In genomic region chr3:99473321-99473751, GRCh38 we compare ENCODE assay signal across 1 cellular context.
TF ChIP-seq lines count a peak whose summit lies in the region.

No MANE protein-coding gene starts in this region.

TF ChIP-seq in IMR-90, 13 proteins besides CTCF, POLR2A, EP300 and RAD21 (continued from another document):
- no peak for TF ChIP-seq MAZ (IDR thresholded peaks at IDR 0.05; ENCODE audit: borderline replicate concordance, low read depth, low read length)
- TF ChIP-seq CEBPB (IDR thresholded peaks at IDR 0.05; ENCODE audit: low read depth, low read length) = no peak; the same call in 1 of the 2 replicates
- no peak for TF ChIP-seq NFE2L2 (IDR thresholded peaks at IDR 0.05; ENCODE audit: low read depth, low read length)
- no peak for TF ChIP-seq SMC3 (IDR thresholded peaks at IDR 0.05; ENCODE audit: low read depth, low read length)
- TF ChIP-seq, protein P1, sequence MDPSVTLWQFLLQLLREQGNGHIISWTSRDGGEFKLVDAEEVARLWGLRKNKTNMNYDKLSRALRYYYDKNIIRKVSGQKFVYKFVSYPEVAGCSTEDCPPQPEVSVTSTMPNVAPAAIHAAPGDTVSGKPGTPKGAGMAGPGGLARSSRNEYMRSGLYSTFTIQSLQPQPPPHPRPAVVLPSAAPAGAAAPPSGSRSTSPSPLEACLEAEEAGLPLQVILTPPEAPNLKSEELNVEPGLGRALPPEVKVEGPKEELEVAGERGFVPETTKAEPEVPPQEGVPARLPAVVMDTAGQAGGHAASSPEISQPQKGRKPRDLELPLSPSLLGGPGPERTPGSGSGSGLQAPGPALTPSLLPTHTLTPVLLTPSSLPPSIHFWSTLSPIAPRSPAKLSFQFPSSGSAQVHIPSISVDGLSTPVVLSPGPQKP (IDR thresholded peaks at IDR 0.05; ENCODE audit: borderline replicate concordance, low read depth, low read length) = no peak
- no peak for TF ChIP-seq RCOR1 (IDR thresholded peaks at IDR 0.05; ENCODE audit: insufficient replicate concordance, low read length)
- TF ChIP-seq FOS (IDR thresholded peaks at IDR 0.05; ENCODE audit: low read depth, low read length) = no peak
- TF ChIP-seq BHLHE40 (IDR thresholded peaks at IDR 0.05; ENCODE audit: low read depth, low read length) = no peak
